In the genomic region with DNA sequence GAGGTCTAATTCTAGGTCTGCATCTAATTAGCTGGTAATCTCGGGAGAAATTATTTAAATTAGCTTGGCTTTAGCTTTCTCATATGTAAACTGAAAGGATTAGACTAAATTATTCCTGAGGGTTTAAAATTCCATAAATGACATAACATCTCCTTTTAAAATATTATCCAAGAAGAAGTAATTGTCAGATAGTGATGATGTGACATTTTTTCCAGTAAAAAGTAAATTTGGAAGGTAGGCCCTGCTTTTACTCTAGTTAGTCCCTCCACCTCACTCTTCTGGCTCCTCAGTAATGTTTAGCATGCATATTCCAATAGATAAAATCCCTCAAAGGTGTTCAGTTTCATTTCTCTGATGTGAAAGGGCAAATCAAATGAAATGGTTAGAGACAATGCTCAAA, we compare ENCODE assay signal across 7 cellular contexts.
"Had no signal": no experiment of that assay in that cellular context is flagged by ENCODE, and none has a peak within 500 bp of the region (broad histone marks: within the 10 kb centered on the region; RNA-seq: fewer than 3 reads in every experiment).

No MANE protein-coding gene starts in this region.

- H3K27ac ChIP-seq: HL-60, KMS-11 had no signal

- H3K4me2 ChIP-seq: KMS-11 had no signal

- H3K27me3 Mint-ChIP-seq: IgD-negative memory B cell had no signal

- FAIRE-seq: HTR-8/SVneo had no signal

- DNase-seq: Karpas-422, KBM-7, KG1 had no signal

- H3K9ac ChIP-seq: KMS-11 had no signal

- H3K4me3 Mint-ChIP-seq: IgD-negative memory B cell had no signal
